ENCODE assay signal across 12 cellular contexts in the genomic region with DNA sequence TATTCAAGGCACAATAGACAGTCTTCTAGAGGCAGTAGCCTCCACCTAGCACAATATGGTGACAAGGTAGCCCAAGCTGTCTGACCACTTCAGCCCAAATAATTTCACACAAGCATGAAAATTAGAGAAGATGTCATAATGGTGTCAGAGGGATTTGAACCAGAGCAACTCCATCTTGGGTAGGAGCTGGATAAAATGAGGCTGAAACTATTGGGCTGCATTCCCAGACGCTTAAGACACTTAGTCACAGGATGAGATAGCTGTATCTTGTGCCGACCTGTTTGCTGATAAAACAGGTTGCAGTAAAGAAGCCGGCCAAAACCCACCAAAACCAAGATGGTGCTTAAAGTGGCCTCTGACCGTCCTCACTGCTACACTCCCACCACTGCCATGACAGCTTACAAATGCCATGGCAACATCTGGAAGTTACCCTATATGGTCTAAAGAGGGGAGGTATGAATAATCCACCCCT.
"Had no signal": no experiment of that assay in that cellular context is flagged by ENCODE, and none has a peak within 500 bp of the region (broad histone marks: within the 10 kb centered on the region; RNA-seq: fewer than 3 reads in every experiment).

No MANE protein-coding gene starts in this region.

- DNase-seq: activated CD4-positive, alpha-beta T cell treated with anti-CD3 and anti-CD28 coated beads, Interleukin-2, amount 10 ng/mL, durations not matched to agents 7 days and 5 days; activated CD4-positive, CD25-positive, alpha-beta regulatory T cell; activated CD8-positive, alpha-beta memory T cell treated with anti-CD3 and anti-CD28 coated beads for 24 hours; activated naive CD4-positive, alpha-beta T cell treated with anti-CD3 and anti-CD28 coated beads for 36 hours; effector memory CD4-positive, alpha-beta T cell; glutamatergic neuron; left ventricle myocardium inferior; T-helper 1 cell; uterus had no signal

- H3K27ac ChIP-seq: left ventricle myocardium inferior, neural progenitor cell, parathyroid adenoma, uterus had no signal

- ATAC-seq: activated T-helper 17 cell treated with anti-CD3 and anti-CD28 coated beads, Interleukin-2, amount 50 U/mL, for 72 hours had no signal

- H3K27me3 ChIP-seq: neural progenitor cell, uterus had no signal

- H3K4me3 ChIP-seq: left ventricle myocardium inferior, neural progenitor cell, uterus had no signal

- H3K36me3 ChIP-seq: left ventricle myocardium inferior, neural progenitor cell, uterus had no signal

- H3K9me3 ChIP-seq: uterus had no signal

- H3K4me1 ChIP-seq: left ventricle myocardium inferior, neural progenitor cell, parathyroid adenoma, uterus had no signal
